In the genomic region with DNA sequence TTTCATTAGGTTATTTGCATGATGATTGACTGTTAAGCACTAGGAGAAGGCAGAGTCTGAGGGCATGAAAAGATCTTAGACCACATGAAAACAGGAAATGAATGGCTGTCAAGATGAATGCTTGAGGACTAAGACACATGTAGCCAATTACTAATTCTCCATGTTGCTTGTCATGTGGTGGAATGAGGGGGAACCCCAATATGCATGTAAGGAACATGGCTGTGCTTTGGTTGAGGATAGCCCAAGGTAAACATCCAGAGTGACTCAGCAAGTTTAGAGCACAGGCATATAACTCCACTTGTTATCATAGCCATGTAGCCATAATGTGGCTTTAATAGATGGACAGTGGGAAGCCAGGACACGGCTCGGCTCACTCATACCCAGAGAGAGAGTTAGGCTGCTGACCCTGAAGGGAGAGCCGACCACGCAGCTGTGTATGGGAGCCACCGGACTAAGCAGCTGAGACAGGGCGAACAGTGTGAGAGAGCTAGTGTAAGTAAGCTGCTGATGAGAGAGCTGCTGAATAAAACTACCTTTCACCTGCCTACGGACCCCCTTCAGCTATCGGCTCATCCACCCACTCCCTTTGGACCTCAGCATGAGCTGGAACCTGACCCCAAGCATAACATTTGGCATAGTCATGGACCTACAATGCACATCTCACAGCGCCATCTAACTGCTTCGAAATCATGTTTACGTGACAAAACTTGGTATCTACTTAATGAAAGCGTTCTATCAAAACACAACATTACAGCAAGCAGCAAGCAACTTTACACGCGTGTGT, we compare ENCODE assay signal across 13 cellular contexts. TPM values are rescaled to one million over a fixed set of nuclear protein-coding genes. Genes with fewer than 3 reads are reported as not detected.
DNase-seq lines count a peak whose midpoint lies in the region; ATAC-seq and TF ChIP-seq lines count a peak whose summit lies in the region.
"Had no signal": no experiment of that assay in that cellular context is flagged by ENCODE, and none has a peak within 500 bp of the region (broad histone marks: within the 10 kb centered on the region; RNA-seq: fewer than 3 reads in every experiment).

No MANE protein-coding gene starts in this region.

- ATAC-seq in HG02870 (IDR thresholded peaks at IDR 0.05; ENCODE audit: unreplicated experiment) (no peak), HG02763 (IDR thresholded peaks at IDR 0.05; ENCODE audit: unreplicated experiment) (no peak)

- no peak overlapping the region for H3K4me3 ChIP-seq in Jurkat, Clone E6-1 (ENCODE audit: low read length)
- H3K4me3 ChIP-seq: upper lobe of left lung had no signal

- intact Hi-C loops in activated naive CD4-positive, alpha-beta T cell treated with anti-CD3 and anti-CD28 coated beads for 36 hours (cut with micrococcal nuclease): loop anchor here (1.0 to 2.0 kb wide), 2 partner anchors 37 to 79 kb away; no protein-coding TSS in a partner anchor

- CTCF ChIA-PET in activated naive CD4-positive, alpha-beta T cell treated with anti-CD3 and anti-CD28 coated beads for 36 hours (lab: Charles Lee): no interaction called here

- H3K4me1 Mint-ChIP-seq in activated naive CD4-positive, alpha-beta T cell treated with anti-CD3 and anti-CD28 coated beads for 36 hours (ENCODE audit: low read depth): peaks cover 14% of the 10 kb centered on the region

- H3K36me3 Mint-ChIP-seq in activated naive CD4-positive, alpha-beta T cell treated with anti-CD3 and anti-CD28 coated beads for 36 hours (ENCODE audit: low read depth): peaks cover 1% of the 10 kb centered on the region

- peak; percentile 40 for DNase-seq in activated naive CD4-positive, alpha-beta T cell treated with anti-CD3 and anti-CD28 coated beads for 36 hours
- DNase-seq in activated naive CD4-positive, alpha-beta T cell treated with anti-CD3 and anti-CD28 coated beads, Interleukin-2, amount 50 U/mL, for 16 hours: no peak
- DNase-seq in Jurkat, Clone E6-1 (ENCODE audit: low read depth, low spot score): peak; percentile 33
- DNase-seq in dermis blood vessel endothelial cell: peak; percentile 12
- DNase-seq in smooth muscle cell of the brain vasculature (ENCODE audit: low read depth, low spot score): peak; percentile 18
- no peak for DNase-seq in GM10266 (ENCODE audit: extremely low spot score)
- DNase-seq: activated CD4-positive, alpha-beta T cell treated with anti-CD3 and anti-CD28 coated beads, Interleukin-2, amount 50 U/mL, for 48 hours; midbrain; NCI-H1092 treated with DMSO at 0.1 percent for 48 hours; NCI-H2227 treated with DMSO at 0.1 percent for 48 hours; upper lobe of left lung had no signal

- H3K27ac Mint-ChIP-seq in activated naive CD4-positive, alpha-beta T cell treated with anti-CD3 and anti-CD28 coated beads for 36 hours: no peak overlapping the region

- no peak for TF ChIP-seq CTCF in GM10266 (IDR thresholded peaks at IDR 0.05; ENCODE audit: control insufficient read depth, insufficient read depth, low read depth, missing control alignments)

- no peaks in the 10 kb centered on the region for H3K9me3 Mint-ChIP-seq in activated naive CD4-positive, alpha-beta T cell treated with anti-CD3 and anti-CD28 coated beads for 36 hours

- no peaks in the 10 kb centered on the region for H3K27me3 Mint-ChIP-seq in activated naive CD4-positive, alpha-beta T cell treated with anti-CD3 and anti-CD28 coated beads for 36 hours (ENCODE audit: low read depth)

- no peak overlapping the region for H3K4me3 Mint-ChIP-seq in activated naive CD4-positive, alpha-beta T cell treated with anti-CD3 and anti-CD28 coated beads for 36 hours

RNA-seq across cellular contexts. Expression of a gene that starts 37.6 kb away (rescaled TPM):
- 1 to 10 TPM; 9.3 to 9.7 TPM for total RNA-seq in activated naive CD4-positive, alpha-beta T cell treated with anti-CD3 and anti-CD28 coated beads for 36 hours
- polyA plus RNA-seq in Jurkat, Clone E6-1 (2012; ENCODE audit: insufficient read depth, insufficient read length): 10.8 TPM
- 46.5 and 52.9 TPM in 2 replicates for total RNA-seq in dermis blood vessel endothelial cell

Comparison
In these comparisons a context has a peak if more than half of its experiments do, and no peak if none do; other contexts are left out.
1. DNase-seq: peak in activated naive CD4-positive, alpha-beta T cell treated with anti-CD3 and anti-CD28 coated beads for 36 hours (single experiment), Jurkat, Clone E6-1 (single experiment), dermis blood vessel endothelial cell (single experiment) and smooth muscle cell of the brain vasculature (single experiment); none in activated naive CD4-positive, alpha-beta T cell treated with anti-CD3 and anti-CD28 coated beads, Interleukin-2, amount 50 U/mL, for 16 hours (single experiment) and GM10266 (single experiment).